ENCODE assay signal across 7 cellular contexts in genomic region chr6:125138083-125138482, GRCh38.
"Had no signal": no experiment of that assay in that cellular context is flagged by ENCODE, and none has a peak within 500 bp of the region (broad histone marks: within the 10 kb centered on the region; RNA-seq: fewer than 3 reads in every experiment).

No MANE protein-coding gene starts in this region.

- H3K4me3 Mint-ChIP-seq: IgD-negative memory B cell had no signal

- H3K27ac ChIP-seq: HL-60 had no signal

- H3K27ac Mint-ChIP-seq: IgD-negative memory B cell had no signal

- H3K27me3 Mint-ChIP-seq: IgD-negative memory B cell had no signal

- H3K4me3 ChIP-seq: K562 had no signal

- H3K9me3 Mint-ChIP-seq: IgD-negative memory B cell had no signal

- DNase-seq: IMR-90, KBM-7, KG1 had no signal

- H3K36me3 Mint-ChIP-seq: IgD-negative memory B cell had no signal

- ATAC-seq: HepG2, K562 had no signal
